Comparison of ENCODE assay signal across 24 cellular contexts in the genomic region with DNA sequence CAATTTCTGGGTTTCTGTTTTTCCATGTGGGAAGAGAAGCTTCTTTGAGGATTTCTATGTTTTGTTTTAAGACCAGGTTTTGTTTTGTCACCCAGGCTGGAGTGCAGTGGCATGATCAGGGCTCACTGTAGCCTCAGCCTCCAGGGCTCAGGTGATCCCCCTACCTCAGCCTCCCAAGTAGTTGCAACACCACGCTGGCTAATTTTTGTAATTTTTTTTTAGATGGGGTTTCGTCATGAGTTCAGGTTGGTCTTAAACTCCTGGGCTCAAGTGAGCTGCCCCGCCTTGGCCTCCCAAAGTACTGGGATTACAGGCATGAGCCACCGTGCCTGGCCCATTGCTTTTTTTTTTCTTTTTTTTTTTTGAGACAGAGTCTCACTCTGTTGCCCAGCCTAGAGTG.
"Had no signal": no experiment of that assay in that cellular context is flagged by ENCODE, and none has a peak within 500 bp of the region (broad histone marks: within the 10 kb centered on the region; RNA-seq: fewer than 3 reads in every experiment).

No MANE protein-coding gene starts in this region.

- H3K27ac Mint-ChIP-seq: dendritic cell treated with granulocyte-macrophage colony-stimulating factor and Interleukin-4, amounts not matched to agents 40 ng/mL and 50 ng/mL, for 4 days; effector memory CD8-positive, alpha-beta T cell; endodermal cell had no signal

- ATAC-seq: effector memory CD8-positive, alpha-beta T cell; esophagus mucosa; foreskin keratinocyte; gastrocnemius medialis; gastroesophageal sphincter; heart left ventricle had no signal

- DNase-seq: colonic mucosa; cortex of kidney; dermis blood vessel endothelial cell; dorsolateral prefrontal cortex; effector CD4-positive, alpha-beta T cell; effector CD8-positive, alpha-beta T cell; effector memory CD4-positive, alpha-beta T cell; effector memory CD8-positive, alpha-beta T cell; endodermal cell; erythroblast; esophagus squamous epithelium; foreskin fibroblast; foreskin keratinocyte; foreskin melanocyte; gastrocnemius medialis; glutamatergic neuron; head of caudate nucleus; heart left ventricle had no signal

- H3K4me1 ChIP-seq: colonic mucosa, foreskin keratinocyte, gastrocnemius medialis had no signal

- H3K4me3 Mint-ChIP-seq: dendritic cell treated with granulocyte-macrophage colony-stimulating factor and Interleukin-4, amounts not matched to agents 40 ng/mL and 50 ng/mL, for 4 days; effector memory CD8-positive, alpha-beta T cell; endodermal cell had no signal

- H3K27me3 Mint-ChIP-seq: dendritic cell treated with granulocyte-macrophage colony-stimulating factor and Interleukin-4, amounts not matched to agents 40 ng/mL and 50 ng/mL, for 4 days; effector memory CD8-positive, alpha-beta T cell had no signal

- H3K9me3 ChIP-seq: colonic mucosa, esophagus muscularis mucosa, esophagus squamous epithelium, gastrocnemius medialis, gastroesophageal sphincter, heart left ventricle had no signal

- H3K4me3 ChIP-seq: colonic mucosa, coronary artery, dorsolateral prefrontal cortex, esophagus muscularis mucosa, esophagus squamous epithelium, gastrocnemius medialis, gastroesophageal sphincter, heart left ventricle had no signal

- H3K27ac ChIP-seq: colonic mucosa, coronary artery, dorsolateral prefrontal cortex, epithelial cell of prostate, esophagus muscularis mucosa, esophagus squamous epithelium, foreskin keratinocyte, gastrocnemius medialis, gastroesophageal sphincter, heart left ventricle had no signal

- H3K27me3 ChIP-seq: colonic mucosa, dorsolateral prefrontal cortex, esophagus muscularis mucosa, esophagus squamous epithelium, foreskin keratinocyte, gastrocnemius medialis, gastroesophageal sphincter, heart left ventricle had no signal

- H3K36me3 ChIP-seq: colonic mucosa, esophagus muscularis mucosa, esophagus squamous epithelium, gastrocnemius medialis, gastroesophageal sphincter, heart left ventricle had no signal

- H3K9me3 Mint-ChIP-seq: dendritic cell treated with granulocyte-macrophage colony-stimulating factor and Interleukin-4, amounts not matched to agents 40 ng/mL and 50 ng/mL, for 4 days; effector memory CD8-positive, alpha-beta T cell; endodermal cell had no signal
